27 cellular contexts compared by ENCODE assay signal in genomic region chr14:95832012-95832411, GRCh38. TPM values are rescaled to one million over a fixed set of nuclear protein-coding genes. Genes with fewer than 3 reads are reported as not detected.
"Had no signal": no experiment of that assay in that cellular context is flagged by ENCODE, and none has a peak within 500 bp of the region (broad histone marks: within the 10 kb centered on the region; RNA-seq: fewer than 3 reads in every experiment).

No MANE protein-coding gene starts in this region.

- DNase-seq: central memory CD4-positive, alpha-beta T cell; effector CD8-positive, alpha-beta T cell; gastrocnemius medialis; heart right ventricle; hypothalamus; left colon; naive thymus-derived CD8-positive, alpha-beta T cell; psoas muscle; spleen; stimulated activated CD4-positive, alpha-beta T cell treated with anti-CD3 and anti-CD28 coated beads, Interleukin-15, amount 100 ng/mL, for 24 hours; stimulated activated CD4-positive, alpha-beta T cell treated with anti-CD3 and anti-CD28 coated beads, Interleukin-1b, Interleukin-23, amount 100 ng/mL, for 48 hours; stimulated activated CD4-positive, alpha-beta T cell treated with anti-CD3 and anti-CD28 coated beads, Interleukin-4, amount 100 ng/mL, for 24 hours; tibial artery; upper lobe of left lung had no signal

- H3K27me3 Mint-ChIP-seq: stimulated activated naive CD8-positive, alpha-beta T cell treated with anti-CD3 and anti-CD28 coated beads, Interleukin-15, Interleukin-2, amounts not matched to agents 100 ng/mL and 50 ng/mL, for 24 hours had no signal

- H3K4me1 Mint-ChIP-seq: stimulated activated memory B cell treated with anti-CD40 and anti-IgM and Interleukin-4, amounts not matched to agents 10 μg/mL and 1 μg/mL and 100 μg/mL, for 72 hours had no signal

- H3K27me3 ChIP-seq: gastrocnemius medialis, upper lobe of left lung had no signal

- H3K27ac ChIP-seq: coronary artery, gastrocnemius medialis, heart right ventricle, psoas muscle, spleen, tibial artery, upper lobe of left lung had no signal

- H3K4me1 ChIP-seq: gastrocnemius medialis, heart right ventricle, psoas muscle, spleen, tibial artery, upper lobe of left lung had no signal

- H3K4me3 ChIP-seq: coronary artery, gastrocnemius medialis, heart right ventricle, psoas muscle, spleen, tibial artery, upper lobe of left lung had no signal

- H3K36me3 ChIP-seq: gastrocnemius medialis, heart right ventricle, spleen, tibial artery, upper lobe of left lung had no signal

- H3K9me3 ChIP-seq: gastrocnemius medialis, psoas muscle, tibial artery had no signal

- H3K36me3 Mint-ChIP-seq: naive thymus-derived CD8-positive, alpha-beta T cell; stimulated activated memory B cell treated with anti-CD40 and anti-IgM and Interleukin-4, amounts not matched to agents 10 μg/mL and 1 μg/mL and 100 μg/mL, for 72 hours had no signal

- H3K9me3 Mint-ChIP-seq: stimulated activated naive CD8-positive, alpha-beta T cell treated with anti-CD3 and anti-CD28 coated beads, Interleukin-15, Interleukin-2, amounts not matched to agents 100 ng/mL and 50 ng/mL, for 24 hours had no signal

- H3K27ac Mint-ChIP-seq: naive thymus-derived CD8-positive, alpha-beta T cell; stimulated activated memory B cell treated with anti-CD40 and anti-IgM and Interleukin-4, amounts not matched to agents 10 μg/mL and 1 μg/mL and 100 μg/mL, for 72 hours; stimulated activated naive CD8-positive, alpha-beta T cell treated with anti-CD3 and anti-CD28 coated beads, Interleukin-15, Interleukin-2, amounts not matched to agents 100 ng/mL and 50 ng/mL, for 24 hours had no signal

- ATAC-seq: esophagus mucosa; gastrocnemius medialis; heart right ventricle; left colon; naive thymus-derived CD8-positive, alpha-beta T cell; psoas muscle; sciatic nerve; stimulated activated memory B cell treated with anti-CD40 and anti-IgM and Interleukin-4, amounts not matched to agents 10 μg/mL and 1 μg/mL and 100 μg/mL, for 72 hours had no signal

- H3K4me3 Mint-ChIP-seq: naive thymus-derived CD8-positive, alpha-beta T cell; stimulated activated memory B cell treated with anti-CD40 and anti-IgM and Interleukin-4, amounts not matched to agents 10 μg/mL and 1 μg/mL and 100 μg/mL, for 72 hours; stimulated activated naive CD8-positive, alpha-beta T cell treated with anti-CD3 and anti-CD28 coated beads, Interleukin-15, Interleukin-2, amounts not matched to agents 100 ng/mL and 50 ng/mL, for 24 hours had no signal

RNA-seq across cellular contexts. Expression of gene TUNAR, which starts 44.6 kb away (rescaled TPM):
- total RNA-seq: chondrocyte; dermis microvascular lymphatic vessel endothelial cell; esophagus mucosa; fibroblast of villous mesenchyme; gastrocnemius medialis; heart right ventricle; left colon; lung microvascular endothelial cell; mesenteric fat pad; naive thymus-derived CD8-positive, alpha-beta T cell; omental fat pad; psoas muscle; sciatic nerve; skeletal muscle tissue had no signal
- polyA plus RNA-seq: heart right ventricle; liver; naive thymus-derived CD8-positive, alpha-beta T cell had no signal
